ENCODE assay signal across 1 cellular context in the genomic region with DNA sequence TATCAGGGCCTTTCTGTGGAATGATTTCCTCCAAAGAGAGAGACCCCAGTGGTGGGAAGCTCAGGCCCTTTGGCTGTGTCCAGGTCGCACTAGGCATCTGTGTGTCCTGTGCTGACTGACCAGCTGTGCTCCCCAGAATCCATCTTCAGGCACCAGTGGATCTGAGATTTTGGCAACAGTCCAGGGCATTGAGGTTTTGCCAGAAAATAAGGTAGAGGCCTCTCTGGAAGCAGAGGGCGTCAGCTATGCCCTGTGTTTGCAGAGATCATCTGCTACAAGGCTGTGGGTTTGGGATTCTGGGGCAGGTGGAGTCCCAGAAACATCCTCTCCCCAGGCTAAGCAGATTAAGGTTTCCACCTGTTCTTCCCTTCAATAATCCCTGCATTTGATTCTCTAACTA.
TF ChIP-seq lines count a peak whose summit lies in the region.

No MANE protein-coding gene starts in this region.

TF ChIP-seq in A549, 52 proteins besides CTCF, POLR2A, EP300 and RAD21 (continued from another document):
- TF ChIP-seq HDAC2 (IDR thresholded peaks at IDR 0.05): no peak
- TF ChIP-seq EHF (CRISPR knock-in tag; IDR thresholded peaks at IDR 0.05): no peak
- no peak for TF ChIP-seq RCOR1 (IDR thresholded peaks at IDR 0.05; ENCODE audit: low read depth, low read length)
